Comparison of ENCODE assay signal across 8 cellular contexts in genomic region chr18:35267809-35268208, GRCh38. TPM values are rescaled to one million over a fixed set of nuclear protein-coding genes. Genes with fewer than 3 reads are reported as not detected.
DNase-seq lines count a peak whose midpoint lies in the region; ATAC-seq and TF ChIP-seq lines count a peak whose summit lies in the region.

No MANE protein-coding gene starts in this region.

- no peak overlapping the region for H4K12ac ChIP-seq in trophoblast cell (ENCODE audit: low read depth, low read length)

- H3K4me3 ChIP-seq in fibroblast of villous mesenchyme (ENCODE audit: low read depth, low read length) (peak overlapping the region; percentile 58), skeletal muscle tissue (ENCODE audit: low read length in 3 of 3) (peak overlapping the region; percentile 65 to 73 (median 70)), trophoblast cell (ENCODE audit: low read depth, low read length) (no peak overlapping the region)

- H3K27ac ChIP-seq in skeletal muscle tissue (ENCODE audit: low read depth, low read length) = no peak overlapping the region
- H3K27ac ChIP-seq in trophoblast cell (ENCODE audit: low read depth, low read length) = no peak overlapping the region

- H2BK12ac ChIP-seq in trophoblast cell (ENCODE audit: low read length) = no peak overlapping the region

- no peak overlapping the region for H2AK5ac ChIP-seq in trophoblast cell (ENCODE audit: low read length)

- H3K9ac ChIP-seq in skeletal muscle tissue (ENCODE audit: low read depth in 1 of 3, low read length in 3 of 3) (peak overlapping the region in 1 of 3 donors; percentile 34), trophoblast cell (ENCODE audit: low read length) (no peak overlapping the region)

- H3K4ac ChIP-seq in trophoblast cell (ENCODE audit: low read depth, low read length) = no peak overlapping the region

- DNase-seq in activated CD8-positive, alpha-beta memory T cell treated with anti-CD3 and anti-CD28 coated beads, Interleukin-2, amount 50 U/mL, for 48 hours = peak; percentile 62
- DNase-seq in fibroblast of villous mesenchyme (ENCODE audit: low read depth) (no peak), trophoblast cell (no peak), GM03348 (ENCODE audit: low spot score) (no peak), cerebellar nuclear complex (lab: John Stamatoyannopoulos, UW) (no peak)

- H3K14ac ChIP-seq in trophoblast cell (ENCODE audit: low read length) = no peak overlapping the region

- no peak overlapping the region for H3K4me2 ChIP-seq in trophoblast cell (ENCODE audit: low read length)

- WGBS in trophoblast cell (ENCODE audit: extremely low coverage, insufficient coverage, insufficient read length) = no CpG with 5 or more reads among the region's 30 CpGs

- H3K9me3 ChIP-seq in skeletal muscle tissue (ENCODE audit: control insufficient read depth in 3 of 3, low read length in 3 of 3) = peaks cover 0 to 2% (median 0%) of the 10 kb centered on the region in 3 donors
- H3K9me3 ChIP-seq in trophoblast cell (ENCODE audit: insufficient read depth, low read depth, low read length) = peaks cover 4% of the 10 kb centered on the region

- no peak overlapping the region for H4K8ac ChIP-seq in trophoblast cell (ENCODE audit: low read depth, low read length)

- no peaks in the 10 kb centered on the region for H3K27me3 ChIP-seq in skeletal muscle tissue (ENCODE audit: control insufficient read depth in 3 of 3, insufficient read depth in 3 of 3, low read length in 3 of 3)
- no peaks in the 10 kb centered on the region for H3K27me3 ChIP-seq in trophoblast cell (ENCODE audit: insufficient read depth, low read length)

- ATAC-seq in GM18907 (IDR thresholded peaks at IDR 0.05; ENCODE audit: unreplicated experiment) (peak; percentile 14), GM18511 (IDR thresholded peaks at IDR 0.05; ENCODE audit: unreplicated experiment) (no peak)

- peaks cover 0 to 3% (median 2%) of the 10 kb centered on the region in 3 donors for H3K4me1 ChIP-seq in skeletal muscle tissue (ENCODE audit: control insufficient read depth in 3 of 3, insufficient read depth in 3 of 3, low read length in 3 of 3)
- H3K4me1 ChIP-seq in trophoblast cell (ENCODE audit: control insufficient read depth in 1 of 2, insufficient read depth in 2 of 2, low read length in 2 of 2) = no peaks in the 10 kb centered on the region

- H3K36me3 ChIP-seq in skeletal muscle tissue (ENCODE audit: control insufficient read depth in 3 of 3, insufficient read depth in 3 of 3, low read length in 3 of 3) (peaks cover 4 to 15% (median 10%) of the 10 kb centered on the region in 3 donors), trophoblast cell (ENCODE audit: control insufficient read depth in 1 of 2, insufficient read depth in 2 of 2, low read length in 2 of 2) (peaks cover 2% of the 10 kb centered on the region in 2 experiments)

- no peak overlapping the region for H2AFZ ChIP-seq in trophoblast cell (ENCODE audit: insufficient read depth, low read length, poor library complexity)

- no peak overlapping the region for H2BK120ac ChIP-seq in trophoblast cell (ENCODE audit: insufficient read depth, low read length, poor library complexity)

- no peaks in the 10 kb centered on the region for H3K79me2 ChIP-seq in trophoblast cell (ENCODE audit: control insufficient read depth, insufficient read depth, low read length, poor library complexity)

- no peak overlapping the region for H3K23ac ChIP-seq in trophoblast cell (ENCODE audit: low read length)

- no peak overlapping the region for H3K18ac ChIP-seq in trophoblast cell (ENCODE audit: low read length)

- no peaks in the 10 kb centered on the region for H3K79me1 ChIP-seq in trophoblast cell (ENCODE audit: low read length)

- H4K91ac ChIP-seq in trophoblast cell (ENCODE audit: low read depth, low read length) = no peak overlapping the region

- TF ChIP-seq CTCF in fibroblast of villous mesenchyme (IDR thresholded peaks at IDR 0.05; ENCODE audit: insufficient read depth, low read depth, low read length) = no peak

- H2BK5ac ChIP-seq in trophoblast cell (ENCODE audit: low read depth, low read length, poor library complexity) = no peak overlapping the region

RNA-seq across cellular contexts. Expression of gene ZSCAN30, which starts 22.2 kb away (rescaled TPM):
- 17.4 and 21.6 TPM in 2 replicates for total RNA-seq in fibroblast of villous mesenchyme
- 8.9 TPM for total RNA-seq in skeletal muscle tissue
- 6.5 and 7.1 TPM in 2 replicates for polyA plus RNA-seq in trophoblast cell (2013)

RNA-seq across cellular contexts. Expression of gene ZNF397, which starts 27.0 kb away (rescaled TPM):
- total RNA-seq in fibroblast of villous mesenchyme (8.2 and 10.0 TPM in 2 replicates), skeletal muscle tissue (18.3 TPM)
- 7.0 and 8.2 TPM in 2 replicates for polyA plus RNA-seq in trophoblast cell (2013)
